Comparison of ENCODE assay signal across 10 cellular contexts in the genomic region with DNA sequence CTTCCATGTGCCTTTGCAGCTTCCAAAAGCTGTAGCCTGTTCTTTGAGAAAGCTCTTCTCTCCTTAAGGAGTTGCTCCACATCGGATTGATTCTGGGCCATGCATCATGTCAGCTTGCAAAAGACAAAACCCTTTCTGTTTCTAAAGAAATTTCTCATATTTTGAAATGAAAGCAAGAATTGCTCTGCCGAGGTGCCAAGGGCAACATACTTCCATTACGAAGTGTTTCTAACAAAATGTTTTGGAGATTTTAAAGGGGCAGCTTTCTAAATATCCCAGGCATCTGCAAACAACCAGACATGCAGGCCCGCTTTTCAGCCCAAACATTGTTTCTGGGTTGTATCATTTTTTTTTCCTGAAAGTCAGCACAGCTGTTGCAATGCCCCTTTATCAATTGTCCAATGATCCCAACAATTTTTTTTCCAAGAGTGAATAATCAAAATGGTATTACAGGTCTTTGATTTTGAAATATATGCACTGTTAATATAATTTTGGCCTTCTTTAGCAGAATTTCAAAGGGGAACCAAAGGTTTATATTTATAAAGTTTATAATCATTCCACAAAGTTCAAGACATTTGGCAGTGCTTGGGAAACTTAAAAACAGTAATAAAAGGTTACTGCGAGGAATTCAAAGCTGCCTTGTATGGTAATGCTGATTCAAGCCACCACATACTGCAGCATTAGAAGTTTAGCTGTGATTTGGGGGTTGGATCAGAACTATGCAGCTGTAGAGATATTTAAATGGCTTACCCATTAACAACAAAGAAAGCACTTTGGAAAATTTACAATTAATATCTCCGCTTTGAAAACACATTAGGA.
DNase-seq lines count a peak whose midpoint lies in the region; TF ChIP-seq lines count a peak whose summit lies in the region.
"Had no signal": no experiment of that assay in that cellular context is flagged by ENCODE, and none has a peak within 500 bp of the region (broad histone marks: within the 10 kb centered on the region; RNA-seq: fewer than 3 reads in every experiment).

No MANE protein-coding gene starts in this region.

- no peak overlapping the region for H3K4me3 Mint-ChIP-seq in type B pancreatic cell
- H3K4me3 Mint-ChIP-seq: stimulated activated effector memory CD8-positive, alpha-beta T cell treated with anti-CD3 and anti-CD28 coated beads, Interleukin-12 subunit alpha, Interleukin-12 subunit beta, amount 100 ng/mL, for 72 hours had no signal

- H3K9me3 ChIP-seq in mesodermal cell (ENCODE audit: control insufficient read depth, low read length) = no peaks in the 10 kb centered on the region

- 84 to 100% methylated on average over 1 to 5 of the region's 6 CpGs for WGBS in mesodermal cell (ENCODE audit: insufficient coverage in 2 of 2), 2 experiments
- WGBS in urinary bladder = 16% methylated on average over 6 of the region's 6 CpGs

- DNase-seq in NCI-H226 = peak; percentile 20
- peak; percentile 30 for DNase-seq in dedifferentiated amniotic fluid mesenchymal stem cell (ENCODE audit: extremely low spot score)
- DNase-seq in type B pancreatic cell (ENCODE audit: extremely low spot score, unreplicated experiment) = no peak
- DNase-seq in 8988T = no peak
- DNase-seq in NCI-H345 treated with DMSO at 0.1 percent for 48 hours (lab: John Stamatoyannopoulos, UW; ENCODE audit: unreplicated experiment) = no peak
- DNase-seq: activated CD4-positive, alpha-beta T cell treated with anti-CD3 and anti-CD28 coated beads, Interleukin-2, amount 50 U/mL, for 4 hours; retina had no signal

- H3K27me3 Mint-ChIP-seq in type B pancreatic cell = no peaks in the 10 kb centered on the region

- H3K4me3 ChIP-seq in mesodermal cell (ENCODE audit: extremely low read depth, insufficient read depth, low read length, poor library complexity, severe bottlenecking) (no peak overlapping the region), urinary bladder (ENCODE audit: low read depth, low read length) (no peak overlapping the region)

- H3K27ac Mint-ChIP-seq in type B pancreatic cell = no peak overlapping the region
- H3K27ac Mint-ChIP-seq: stimulated activated effector memory CD8-positive, alpha-beta T cell treated with anti-CD3 and anti-CD28 coated beads, Interleukin-12 subunit alpha, Interleukin-12 subunit beta, amount 100 ng/mL, for 72 hours had no signal

- H3K36me3 ChIP-seq in mesodermal cell (ENCODE audit: control insufficient read depth, insufficient read depth, low read length) (no peaks in the 10 kb centered on the region), urinary bladder (ENCODE audit: insufficient read depth) (no peaks in the 10 kb centered on the region)

- peaks cover 5% of the 10 kb centered on the region for H3K4me1 Mint-ChIP-seq in type B pancreatic cell (ENCODE audit: unreplicated experiment)
- H3K4me1 Mint-ChIP-seq: stimulated activated effector memory CD8-positive, alpha-beta T cell treated with anti-CD3 and anti-CD28 coated beads, Interleukin-12 subunit alpha, Interleukin-12 subunit beta, amount 100 ng/mL, for 72 hours had no signal

- H3K27ac ChIP-seq in mesodermal cell (ENCODE audit: low read depth, low read length, severe bottlenecking) = peak overlapping the region; percentile 87
- H3K27ac ChIP-seq in urinary bladder (ENCODE audit: low read depth) = peak overlapping the region; percentile 67

- H3K36me3 Mint-ChIP-seq in type B pancreatic cell = no peaks in the 10 kb centered on the region
- H3K36me3 Mint-ChIP-seq: stimulated activated effector memory CD8-positive, alpha-beta T cell treated with anti-CD3 and anti-CD28 coated beads, Interleukin-12 subunit alpha, Interleukin-12 subunit beta, amount 100 ng/mL, for 72 hours had no signal

- H3K4me1 ChIP-seq in mesodermal cell (ENCODE audit: control insufficient read depth, insufficient read depth, low read length, poor library complexity, severe bottlenecking) (peaks cover 29% of the 10 kb centered on the region), urinary bladder (ENCODE audit: insufficient read depth) (no peaks in the 10 kb centered on the region)

- TF ChIP-seq CTCF in type B pancreatic cell (conservative IDR thresholded peaks at IDR 0.05) = no peak

- no peaks in the 10 kb centered on the region for H3K9me3 Mint-ChIP-seq in type B pancreatic cell
- H3K9me3 Mint-ChIP-seq: stimulated activated effector memory CD8-positive, alpha-beta T cell treated with anti-CD3 and anti-CD28 coated beads, Interleukin-12 subunit alpha, Interleukin-12 subunit beta, amount 100 ng/mL, for 72 hours had no signal

Comparison
In these comparisons a context has a peak if more than half of its experiments do, and no peak if none do; other contexts are left out.
1. DNase-seq: peak in NCI-H226 (single experiment) and dedifferentiated amniotic fluid mesenchymal stem cell (single experiment); none in type B pancreatic cell (single experiment), 8988T (single experiment) and NCI-H345 treated with DMSO at 0.1 percent for 48 hours (single experiment).